Comparison of ENCODE assay signal across 33 cellular contexts in genomic region chr5:11997942-11998341, GRCh38.
DNase-seq lines count a peak whose midpoint lies in the region; ATAC-seq, FAIRE-seq and TF ChIP-seq lines count a peak whose summit lies in the region.
"Had no signal": no experiment of that assay in that cellular context is flagged by ENCODE, and none has a peak within 500 bp of the region (broad histone marks: within the 10 kb centered on the region; RNA-seq: fewer than 3 reads in every experiment).

No MANE protein-coding gene starts in this region.

- H2BK120ac ChIP-seq in neuronal stem cell (ENCODE audit: low read depth, low read length): no peak overlapping the region

- H3K4me1 ChIP-seq in right lobe of liver (no peaks in the 10 kb centered on the region), HepG2 (ENCODE audit: insufficient read depth, low read length) (no peaks in the 10 kb centered on the region), neuronal stem cell (ENCODE audit: control insufficient read depth in 2 of 2, insufficient read depth in 1 of 2, low read depth in 1 of 2, low read length in 2 of 2) (no peaks in the 10 kb centered on the region)
- H3K4me1 ChIP-seq: A549, BE2C, BLaER1, Caco-2 had no signal

- no peak overlapping the region for H2AK5ac ChIP-seq in neuronal stem cell (ENCODE audit: low read depth, low read length)

- TF ChIP-seq EP300 in HepG2 (IDR thresholded peaks at IDR 0.05; ENCODE audit: low read depth in 2 of 2, low read length in 2 of 2) (no peak), HepG2 (CRISPR knock-in tag; IDR thresholded peaks at IDR 0.05; ENCODE audit: borderline replicate concordance) (no peak)

- H3K79me2 ChIP-seq in HepG2 (ENCODE audit: insufficient read depth, low read length): no peaks in the 10 kb centered on the region

- ATAC-seq in right lobe of liver (peak in 3 of 4 donors; percentile 41 to 84 (median 70)), HepG2 (no peak), left lobe of liver (peak; percentile 33), HG02763 (IDR thresholded peaks at IDR 0.05; ENCODE audit: unreplicated experiment) (no peak)
- no peak for ATAC-seq in activated CD4-positive, CD25-positive, alpha-beta regulatory T cell treated with anti-CD3 and anti-CD28 coated beads, Interleukin-2, amount 50 U/mL, for 24 hours
- ATAC-seq: A549; CD8-positive, alpha-beta T cell had no signal

- H3K36me3 ChIP-seq in right lobe of liver (no peaks in the 10 kb centered on the region), HepG2 (replicated peaks in 1 of 2; ENCODE audit: control insufficient read depth in 1 of 2, insufficient read depth in 2 of 2, low read length in 2 of 2) (no peaks in the 10 kb centered on the region), neuronal stem cell (replicated peaks in 1 of 2; ENCODE audit: control insufficient read depth in 2 of 2, insufficient read depth in 2 of 2, low read length in 2 of 2) (no peaks in the 10 kb centered on the region)
- H3K36me3 ChIP-seq: BE2C; BLaER1; BLaER1 treated with 17β-estradiol and CSF1 and Interleukin-3, amounts not matched to agents 10 nM and 100 nM had no signal

- in situ Hi-C loops in HepG2 (cut with HindIII; ENCODE audit: extremely low pct_ligation_motif_present, low pct_unique_long_range_greater_than_20kb): no loop called here

- no peaks in the 10 kb centered on the region for H3K9me3 ChIP-seq in right lobe of liver
- peaks cover 40% of the 10 kb centered on the region for H3K9me3 ChIP-seq in HepG2 (ENCODE audit: low read length)
- H3K9me3 ChIP-seq in neuronal stem cell (replicated peaks in 1 of 2; ENCODE audit: control insufficient read depth in 2 of 2, insufficient read depth in 1 of 2, low read depth in 1 of 2, low read length in 2 of 2): no peaks in the 10 kb centered on the region
- H3K9me3 ChIP-seq: A549; BE2C; BLaER1; BLaER1 treated with 17β-estradiol and CSF1 and Interleukin-3, amounts not matched to agents 10 nM and 100 nM; Caco-2 had no signal

- TF ChIP-seq CTCF in right lobe of liver (IDR thresholded peaks at IDR 0.05) (no peak), HepG2 (CRISPR knock-in tag; IDR thresholded peaks at IDR 0.05) (no peak)

- no peaks in the 10 kb centered on the region for H4K20me1 ChIP-seq in HepG2 (ENCODE audit: insufficient read depth, low read length)
- H4K20me1 ChIP-seq: BLaER1; BLaER1 treated with 17β-estradiol and CSF1 and Interleukin-3, amounts not matched to agents 10 nM and 100 nM had no signal

- POLR2A ChIA-PET in HepG2 (lab: Yijun Ruan, JAX): no interaction called here

- H2BK15ac ChIP-seq in neuronal stem cell (ENCODE audit: low read length): no peak overlapping the region

- DNase-seq in right lobe of liver: peak in 2 of 3 donors; percentile 26 to 53
- DNase-seq in HepG2 (ENCODE audit: low spot score): no peak
- DNase-seq in left lobe of liver (ENCODE audit: low spot score): peak; percentile 50
- no peak for DNase-seq in neuronal stem cell (ENCODE audit: low spot score)
- DNase-seq: 8988T; ACHN; AML-193; BE2C; C1 segment of cervical spinal cord; Caco-2; Calu3; CD4-positive, alpha-beta memory T cell; CD4-positive, alpha-beta T cell; CD4-positive, CD25-positive, alpha-beta regulatory T cell; CD8-positive, alpha-beta memory T cell; CD8-positive, alpha-beta T cell; COR-L47; DMS 273 treated with DMSO at 0.1 percent for 48 hours; DMS153; DMS53; DMS79; DMS79 treated with DMSO at 0.1 percent for 48 hours; DND-41; EL had no signal

- H3K79me1 ChIP-seq in neuronal stem cell (ENCODE audit: low read depth, low read length): no peaks in the 10 kb centered on the region

- no peak for TF ChIP-seq POLR2A in right lobe of liver (IDR thresholded peaks at IDR 0.05)
- TF ChIP-seq POLR2A in HepG2 (IDR thresholded peaks at IDR 0.05; ENCODE audit: insufficient read depth in 1 of 2, low read depth in 2 of 2, low read length in 2 of 2): no peak

- no TSS peak for BruUV-seq in HepG2 (replicated peaks; lab: Mats Ljungman, UMichigan)

- CTCF ChIA-PET in HepG2 (lab: Yijun Ruan, JAX; ENCODE audit: low intra/inter-chr PET ratio, low total read pairs): no interaction called here

- H3K27ac ChIP-seq in right lobe of liver: no peak overlapping the region
- no peak overlapping the region for H3K27ac ChIP-seq in HepG2 (ENCODE audit: extremely low read length, insufficient read depth, low read length)
- no peak overlapping the region for H3K27ac ChIP-seq in neuronal stem cell (replicated peaks; ENCODE audit: low read length)
- H3K27ac ChIP-seq: 22Rv1; A549; BLaER1; BLaER1 treated with 17β-estradiol and CSF1 and Interleukin-3, amounts not matched to agents 10 nM and 100 nM; C4-2B had no signal

- H3K4ac ChIP-seq in neuronal stem cell (ENCODE audit: low read length): no peak overlapping the region

- H4K8ac ChIP-seq in neuronal stem cell (ENCODE audit: low read depth, low read length): peak overlapping the region; percentile 48

- H3K4me2 ChIP-seq in HepG2 (ENCODE audit: low read depth, low read length) (no peak overlapping the region), neuronal stem cell (ENCODE audit: insufficient read depth, low read length, poor library complexity, severe bottlenecking) (no peak overlapping the region)
- H3K4me2 ChIP-seq: A549, BLaER1 had no signal

- H3K27me3 ChIP-seq in right lobe of liver: no peaks in the 10 kb centered on the region
- H3K27me3 ChIP-seq in HepG2 (ENCODE audit: control insufficient read depth in 1 of 2, insufficient read depth in 2 of 2, low read length in 2 of 2): no peaks in the 10 kb centered on the region
- H3K27me3 ChIP-seq in neuronal stem cell (ENCODE audit: control insufficient read depth in 3 of 3, insufficient read depth in 3 of 3, low read depth in 1 of 3, low read length in 3 of 3): no peaks in the 10 kb centered on the region
- H3K27me3 ChIP-seq: BE2C; BLaER1; BLaER1 treated with 17β-estradiol and CSF1 and Interleukin-3, amounts not matched to agents 10 nM and 100 nM had no signal

- H3K14ac ChIP-seq in neuronal stem cell (ENCODE audit: low read length): no peak overlapping the region

- H2BK5ac ChIP-seq in neuronal stem cell (ENCODE audit: low read length): no peak overlapping the region

- no peak overlapping the region for H3K23ac ChIP-seq in neuronal stem cell (ENCODE audit: low read depth, low read length, poor library complexity)

- H3K4me3 ChIP-seq in right lobe of liver (no peak overlapping the region), HepG2 (replicated peaks in 1 of 3; ENCODE audit: insufficient read depth in 1 of 3, low read depth in 2 of 3, low read length in 3 of 3) (no peak overlapping the region), neuronal stem cell (ENCODE audit: low read length in 2 of 2) (no peak overlapping the region)
- H3K4me3 ChIP-seq: A549; BLaER1; BLaER1 treated with 17β-estradiol and CSF1 and Interleukin-3, amounts not matched to agents 10 nM and 100 nM had no signal

- no peak overlapping the region for H3K9ac ChIP-seq in HepG2 (ENCODE audit: insufficient read depth, low read depth, low read length)
- no peak overlapping the region for H3K9ac ChIP-seq in neuronal stem cell (ENCODE audit: low read depth, low read length, poor library complexity)
- H3K9ac ChIP-seq: BLaER1; BLaER1 treated with 17β-estradiol and CSF1 and Interleukin-3, amounts not matched to agents 10 nM and 100 nM had no signal

- TF ChIP-seq RAD21 in HepG2 (CRISPR knock-in tag; IDR thresholded peaks at IDR 0.05): no peak

- H2BK12ac ChIP-seq in neuronal stem cell (ENCODE audit: low read length): no peak overlapping the region

- H3K18ac ChIP-seq in neuronal stem cell (ENCODE audit: low read length): no peak overlapping the region

- intact Hi-C loops in right lobe of liver (cut with DNase I) (no loop called here), HepG2 (cut with micrococcal nuclease; ENCODE audit: unreplicated experiment) (no loop called here)

- H2AFZ ChIP-seq in HepG2 (ENCODE audit: low read length) (no peak overlapping the region), neuronal stem cell (ENCODE audit: low read length) (no peak overlapping the region)

- FAIRE-seq in HepG2 (lab: Jason Lieb, UNC): no peak
- FAIRE-seq: A204.1, A549, D721Med had no signal

- no peak overlapping the region for H4K91ac ChIP-seq in neuronal stem cell (ENCODE audit: low read depth, low read length, poor library complexity)

- WGBS in right lobe of liver (ENCODE audit: insufficient coverage, low coverage, low lambda C conversion rate, missing lambda C conversion rate): 62% methylated on average over 11 of the region's 11 CpGs
- WGBS in HepG2 (ENCODE audit: low lambda C conversion rate): 34% methylated on average over 11 of the region's 11 CpGs
- WGBS in neuronal stem cell (ENCODE audit: extremely low coverage in 2 of 2, insufficient read length in 2 of 2, insufficient replicate concordance in 1 of 2), 2 donors: no CpG with 5 or more reads among the region's 11 CpGs

TF ChIP-seq in HepG2, 621 proteins besides CTCF, POLR2A, EP300 and RAD21:
- TF ChIP-seq ZNF724P (CRISPR knock-in tag; IDR thresholded peaks at IDR 0.05; ENCODE audit: borderline replicate concordance) (no peak), SRSF4 (IDR thresholded peaks at IDR 0.05; ENCODE audit: low read depth, low read length, poor library complexity, severe bottlenecking) (no peak), DMAP1 (CRISPR knock-in tag; IDR thresholded peaks at IDR 0.05) (no peak), GATAD2A (CRISPR knock-in tag; IDR thresholded peaks at IDR 0.05) (no peak), RARA (CRISPR knock-in tag; IDR thresholded peaks at IDR 0.05) (no peak), HIC2 (CRISPR knock-in tag; IDR thresholded peaks at IDR 0.05; ENCODE audit: low read depth) (no peak), ZNF567 (CRISPR knock-in tag; IDR thresholded peaks at IDR 0.05; ENCODE audit: borderline replicate concordance) (no peak), EED (CRISPR knock-in tag; IDR thresholded peaks at IDR 0.05) (no peak), ZNF768 (CRISPR knock-in tag; IDR thresholded peaks at IDR 0.05) (no peak)

Comparison
In these comparisons a context has a peak if more than half of its experiments do, and no peak if none do; other contexts are left out.
1. ATAC-seq: peak in right lobe of liver (3 of 4) and left lobe of liver (single experiment); none in HepG2 (single experiment), HG02763 (single experiment) and activated CD4-positive, CD25-positive, alpha-beta regulatory T cell treated with anti-CD3 and anti-CD28 coated beads, Interleukin-2, amount 50 U/mL, for 24 hours (0 of 2).
2. DNase-seq: peak in right lobe of liver (2 of 3) and left lobe of liver (single experiment); none in HepG2 (single experiment) and neuronal stem cell (single experiment).